ENCODE assay signal across 8 cellular contexts in the genomic region with DNA sequence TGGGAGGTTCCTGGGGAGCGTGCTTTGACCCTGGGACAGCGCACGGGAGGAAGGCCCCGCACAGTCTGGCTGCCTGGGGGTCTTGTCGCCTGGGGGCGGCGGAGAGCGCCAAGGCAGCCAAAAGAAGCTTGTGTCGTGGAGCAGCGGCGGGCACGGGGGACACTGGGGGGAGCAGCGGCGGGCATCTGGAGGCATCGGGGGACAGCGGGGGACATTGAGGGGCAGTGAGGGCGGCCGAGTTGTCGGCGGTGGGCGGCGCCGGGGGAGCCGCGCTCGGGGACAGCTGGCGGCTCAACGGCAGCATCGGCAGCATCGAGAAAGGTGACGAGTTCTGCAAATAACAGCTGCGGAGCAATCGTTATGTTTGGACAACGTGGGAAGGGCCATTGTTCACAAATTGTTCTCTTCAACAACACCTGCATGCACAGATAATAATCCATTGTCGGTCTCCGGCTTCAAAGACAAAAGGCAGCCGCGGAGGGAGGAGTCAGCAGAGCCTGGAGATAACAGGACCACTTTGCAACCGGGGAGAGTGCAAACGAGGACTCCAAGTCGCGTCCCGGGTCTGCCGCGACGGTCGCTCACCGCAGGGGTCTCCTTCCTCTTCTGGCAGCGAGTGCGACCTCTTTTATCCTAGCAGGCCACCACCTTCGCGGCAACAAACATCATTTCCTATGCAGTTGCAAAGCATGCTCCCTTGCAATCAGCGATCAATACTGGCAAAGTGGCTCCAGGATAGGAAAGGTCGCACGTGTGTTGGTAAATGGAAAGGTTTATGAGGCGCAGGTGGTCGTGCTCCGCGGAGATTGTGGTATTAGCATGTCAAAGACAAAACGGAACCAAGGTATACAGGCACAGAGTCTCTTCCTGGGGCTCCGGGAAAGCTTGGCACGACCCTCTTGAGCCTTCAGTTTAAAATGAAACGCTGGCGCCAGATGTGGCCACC.
DNase-seq lines count a peak whose midpoint lies in the region; ATAC-seq and TF ChIP-seq lines count a peak whose summit lies in the region.

No MANE protein-coding gene starts in this region.

- H3K4me1 Mint-ChIP-seq in naive thymus-derived CD4-positive, alpha-beta T cell = peaks cover 14 to 25% (median 20%) of the 10 kb centered on the region in 7 donors

- H3K27me3 ChIP-seq in endocrine pancreas (ENCODE audit: control insufficient read depth, insufficient read depth, low read length) = peaks cover 6% of the 10 kb centered on the region
- peaks cover 4 to 13% of the 10 kb centered on the region in 2 donors for H3K27me3 ChIP-seq in naive thymus-derived CD4-positive, alpha-beta T cell (ENCODE audit: control insufficient read depth in 2 of 2, insufficient read depth in 2 of 2, low read length in 2 of 2)

- peaks cover 4 to 72% (median 21%) of the 10 kb centered on the region in 5 donors for H3K27me3 Mint-ChIP-seq in naive thymus-derived CD4-positive, alpha-beta T cell

- H3K36me3 Mint-ChIP-seq in naive thymus-derived CD4-positive, alpha-beta T cell = peaks cover 0 to 4% (median 0%) of the 10 kb centered on the region in 5 donors

- H3K4me1 ChIP-seq in endocrine pancreas (ENCODE audit: control insufficient read depth, insufficient read depth, low read length) = peaks cover 6% of the 10 kb centered on the region
- H3K4me1 ChIP-seq in naive thymus-derived CD4-positive, alpha-beta T cell (ENCODE audit: control insufficient read depth in 2 of 2, insufficient read depth in 2 of 2, low read length in 2 of 2) = peaks cover 0 to 15% of the 10 kb centered on the region in 2 donors

- peak; percentile 68 for ATAC-seq in naive thymus-derived CD4-positive, alpha-beta T cell
- ATAC-seq in GM18517 (IDR thresholded peaks at IDR 0.05; ENCODE audit: unreplicated experiment) (no peak), HG03521 (IDR thresholded peaks at IDR 0.05; ENCODE audit: unreplicated experiment) (no peak), GM18858 (IDR thresholded peaks at IDR 0.05; ENCODE audit: unreplicated experiment) (no peak)

- TF ChIP-seq CTCF in AG09309 (IDR thresholded peaks at IDR 0.05; ENCODE audit: control insufficient read depth, insufficient read depth, low read depth, low read length, missing control alignments) = no peak

- no peak overlapping the region for H3K9ac ChIP-seq in endocrine pancreas (ENCODE audit: control insufficient read depth, insufficient read depth, low read length)

- CTCF ChIA-PET in naive thymus-derived CD4-positive, alpha-beta T cell (lab: Charles Lee) = interaction anchor here (1.4 kb wide), 1 partner anchor 12 kb away, joined by 3 read pairs; no protein-coding TSS in a partner anchor

- H3K4me3 ChIP-seq in AG09309 (ENCODE audit: control insufficient read depth, low read depth, low read length) (peak overlapping the region; percentile 42), endocrine pancreas (ENCODE audit: control insufficient read depth, insufficient read depth, low read length) (peak overlapping the region; percentile 54)
- H3K4me3 ChIP-seq in Jurkat, Clone E6-1 (ENCODE audit: low read length) = peak overlapping the region; percentile 64
- peak overlapping the region; percentile 71 for H3K4me3 ChIP-seq in naive thymus-derived CD4-positive, alpha-beta T cell (ENCODE audit: low read length)

- no peaks in the 10 kb centered on the region for H3K9me3 Mint-ChIP-seq in naive thymus-derived CD4-positive, alpha-beta T cell

- intact Hi-C loops in naive thymus-derived CD4-positive, alpha-beta T cell (cut with micrococcal nuclease) = loop anchor here in 1 of 2 donors (1.0 to 5.0 kb wide), 2 partner anchors 227 to 1732 kb away; a partner anchor contains a TSS

- no peak overlapping the region for H3K27ac ChIP-seq in naive thymus-derived CD4-positive, alpha-beta T cell (ENCODE audit: low read depth, low read length)

- peak overlapping the region in 6 of 9 donors; percentile 11 to 88 (median 60) for H3K27ac Mint-ChIP-seq in naive thymus-derived CD4-positive, alpha-beta T cell

- DNase-seq in AG09309 (ENCODE audit: low read depth) = no peak
- peak; percentile 78 for DNase-seq in Jurkat, Clone E6-1 (ENCODE audit: low read depth, low spot score)
- peak; percentile 22 to 34 for DNase-seq in activated CD4-positive, alpha-beta T cell treated with anti-CD3 and anti-CD28 coated beads for 4 hours
- peak in 7 of 9 donors; percentile 18 to 51 (median 38) for DNase-seq in naive thymus-derived CD4-positive, alpha-beta T cell

- H3K9me3 ChIP-seq in endocrine pancreas (ENCODE audit: control insufficient read depth, low read length) = no peaks in the 10 kb centered on the region
- no peaks in the 10 kb centered on the region for H3K9me3 ChIP-seq in naive thymus-derived CD4-positive, alpha-beta T cell (ENCODE audit: control insufficient read depth in 2 of 3, low read length in 3 of 3)

- POLR2A ChIA-PET in naive thymus-derived CD4-positive, alpha-beta T cell (lab: Charles Lee) = no interaction called here

- peak overlapping the region; percentile 82 to 97 (median 92) for H3K4me3 Mint-ChIP-seq in naive thymus-derived CD4-positive, alpha-beta T cell

- H3K36me3 ChIP-seq in endocrine pancreas (ENCODE audit: control insufficient read depth, insufficient read depth, low read length) = no peaks in the 10 kb centered on the region
- H3K36me3 ChIP-seq in naive thymus-derived CD4-positive, alpha-beta T cell (ENCODE audit: control insufficient read depth in 2 of 3, insufficient read depth in 3 of 3, low read length in 3 of 3) = no peaks in the 10 kb centered on the region
